In genomic region chr6:99434702-99435530, GRCh38 we compare ENCODE assay signal across 9 cellular contexts. TPM values are rescaled to one million over a fixed set of nuclear protein-coding genes. Genes with fewer than 3 reads are reported as not detected.
DNase-seq lines count a peak whose midpoint lies in the region; ATAC-seq and TF ChIP-seq lines count a peak whose summit lies in the region.
"Had no signal": no experiment of that assay in that cellular context is flagged by ENCODE, and none has a peak within 500 bp of the region (broad histone marks: within the 10 kb centered on the region; RNA-seq: fewer than 3 reads in every experiment).

No MANE protein-coding gene starts in this region.

- in situ Hi-C loops in astrocyte of the spinal cord (cut with HindIII; ENCODE audit: low sequenced_read_pairs) = no loop called here

- no peak overlapping the region for H3K4me3 ChIP-seq in astrocyte of the spinal cord (ENCODE audit: low read depth, low read length)
- H3K4me3 ChIP-seq: BLaER1 treated with 17β-estradiol and CSF1 and Interleukin-3, amounts not matched to agents 10 nM and 100 nM had no signal

- peak; percentile 60 for TF ChIP-seq CTCF in astrocyte of the spinal cord (IDR thresholded peaks at IDR 0.05; ENCODE audit: low read depth, low read length)

- ATAC-seq in GM21723 (IDR thresholded peaks at IDR 0.05; ENCODE audit: unreplicated experiment) = peak; percentile 87

- DNase-seq in DMS79 treated with DMSO at 0.1 percent for 48 hours (lab: John Stamatoyannopoulos, UW) (peak; percentile 6), DMS79 (lab: John Stamatoyannopoulos, UW) (no peak), M059J (ENCODE audit: low read depth) (peak; percentile 9), astrocyte of the spinal cord (ENCODE audit: low read depth, low spot score) (peak; percentile 54), kidney glomerular epithelial cell (lab: John Stamatoyannopoulos, UW) (peak; percentile 33), NCI-H774 (lab: John Stamatoyannopoulos, UW) (no peak), HuH-7 (ENCODE audit: low spot score) (no peak)

RNA-seq across cellular contexts. Expression of gene PNISR, which starts 9.8 kb away (rescaled TPM):
- 19.5 and 20.1 TPM in 2 replicates for total RNA-seq in M059J (2014; rRNA removed; shearing (Covaris generic))

RNA-seq across cellular contexts. Expression of gene COQ3, which starts 40.9 kb away (rescaled TPM):
- total RNA-seq in M059J (2014; rRNA removed; shearing (Covaris generic)) = 7.6 and 14.9 TPM in 2 replicates

Comparison
In these comparisons a context has a peak if more than half of its experiments do, and no peak if none do; other contexts are left out.
1. DNase-seq: peak in DMS79 treated with DMSO at 0.1 percent for 48 hours (single experiment), M059J (single experiment), astrocyte of the spinal cord (single experiment) and kidney glomerular epithelial cell (single experiment); none in DMS79 (single experiment), NCI-H774 (single experiment) and HuH-7 (single experiment).